Comparison of ENCODE assay signal across 11 cellular contexts in genomic region chr3:30673425-30674341, GRCh38.
DNase-seq lines count a peak whose midpoint lies in the region; ATAC-seq and TF ChIP-seq lines count a peak whose summit lies in the region.
"Had no signal": no experiment of that assay in that cellular context is flagged by ENCODE, and none has a peak within 500 bp of the region (broad histone marks: within the 10 kb centered on the region; RNA-seq: fewer than 3 reads in every experiment).

No MANE protein-coding gene starts in this region.

- DNase-seq in activated naive CD4-positive, alpha-beta T cell treated with anti-CD3 and anti-CD28 coated beads, Interleukin-2, amount 10 ng/mL, durations not matched to agents 7 days and 5 days = no peak
- DNase-seq in activated naive CD4-positive, alpha-beta T cell treated with Interleukin-2 at 50 U/mL for 16 hours = no peak
- DNase-seq in T-cell (no peak), smooth muscle cell (lab: John Stamatoyannopoulos, UW; ENCODE audit: unreplicated experiment) (no peak)
- no peak for DNase-seq in effector memory CD8-positive, alpha-beta T cell
- DNase-seq in central memory CD4-positive, alpha-beta T cell = no peak
- DNase-seq: NCI-H1436 treated with DMSO at 0.1 percent for 48 hours, NCI-H510A treated with DMSO at 0.1 percent for 48 hours, SHP77 had no signal

- no peaks in the 10 kb centered on the region for H3F3A ChIP-seq in smooth muscle cell (ENCODE audit: low read depth)

- H3K27me3 Mint-ChIP-seq in activated naive CD4-positive, alpha-beta T cell treated with anti-CD3 and anti-CD28 coated beads, Interleukin-2, amount 10 ng/mL, durations not matched to agents 7 days and 5 days = no peaks in the 10 kb centered on the region
- no peaks in the 10 kb centered on the region for H3K27me3 Mint-ChIP-seq in T-cell
- no peaks in the 10 kb centered on the region for H3K27me3 Mint-ChIP-seq in effector memory CD8-positive, alpha-beta T cell
- no peaks in the 10 kb centered on the region for H3K27me3 Mint-ChIP-seq in stimulated activated memory B cell treated with anti-CD40 and anti-IgM and Interleukin-4, amounts not matched to agents 10 μg/mL and 1 μg/mL and 100 μg/mL, for 72 hours

- no peaks in the 10 kb centered on the region for H3K9me3 ChIP-seq in smooth muscle cell (replicated peaks; ENCODE audit: low read depth)

- no peak overlapping the region for H3K27ac ChIP-seq in smooth muscle cell (ENCODE audit: low read depth)

- H3K4me1 Mint-ChIP-seq in activated naive CD4-positive, alpha-beta T cell treated with anti-CD3 and anti-CD28 coated beads, Interleukin-2, amount 10 ng/mL, durations not matched to agents 7 days and 5 days = peaks cover 93% of the 10 kb centered on the region
- peaks cover 96 to 100% (median 97%) of the 10 kb centered on the region in 3 donors for H3K4me1 Mint-ChIP-seq in T-cell
- H3K4me1 Mint-ChIP-seq in effector memory CD8-positive, alpha-beta T cell (ENCODE audit: low read depth in 2 of 2) = peaks cover 45 to 74% of the 10 kb centered on the region in 2 donors
- H3K4me1 Mint-ChIP-seq in stimulated activated memory B cell treated with anti-CD40 and anti-IgM and Interleukin-4, amounts not matched to agents 10 μg/mL and 1 μg/mL and 100 μg/mL, for 72 hours = peaks cover 80% of the 10 kb centered on the region

- no peak for TF ChIP-seq CTCF in smooth muscle cell (IDR thresholded peaks at IDR 0.05; ENCODE audit: borderline replicate concordance, insufficient read depth, poor library complexity, severe bottlenecking)

- H3K79me2 ChIP-seq in smooth muscle cell (ENCODE audit: low read depth) = no peaks in the 10 kb centered on the region

- H3K36me3 Mint-ChIP-seq in activated naive CD4-positive, alpha-beta T cell treated with anti-CD3 and anti-CD28 coated beads, Interleukin-2, amount 10 ng/mL, durations not matched to agents 7 days and 5 days = peaks cover 96% of the 10 kb centered on the region
- H3K36me3 Mint-ChIP-seq in T-cell = peaks cover 89% of the 10 kb centered on the region
- H3K36me3 Mint-ChIP-seq in effector memory CD8-positive, alpha-beta T cell (ENCODE audit: insufficient read depth) = peaks cover 77% of the 10 kb centered on the region
- H3K36me3 Mint-ChIP-seq in stimulated activated memory B cell treated with anti-CD40 and anti-IgM and Interleukin-4, amounts not matched to agents 10 μg/mL and 1 μg/mL and 100 μg/mL, for 72 hours = peaks cover 89% of the 10 kb centered on the region

- H3K4me3 ChIP-seq in smooth muscle cell = no peak overlapping the region

- CTCF ChIA-PET in activated naive CD4-positive, alpha-beta T cell treated with anti-CD3 and anti-CD28 coated beads, Interleukin-2, amount 10 ng/mL, durations not matched to agents 7 days and 5 days (lab: Charles Lee) = interaction anchor here (0.6 to 1.1 kb wide), 2 partner anchors 19 to 148 kb away, joined by 3 to 4 read pairs; no protein-coding TSS in a partner anchor
- CTCF ChIA-PET in T-cell (lab: Charles Lee) = interaction anchor here in 1 of 2 donors (1.4 kb wide), 1 partner anchor 20 kb away, joined by 3 read pairs; no protein-coding TSS in a partner anchor

- H3K9ac ChIP-seq in smooth muscle cell (ENCODE audit: low read depth) = no peak overlapping the region

- H2AFZ ChIP-seq in smooth muscle cell (ENCODE audit: low read depth) = no peak overlapping the region

- no peak overlapping the region for H3K4me2 ChIP-seq in smooth muscle cell

- H3K4me1 ChIP-seq in smooth muscle cell (ENCODE audit: low read depth) = no peaks in the 10 kb centered on the region

- no peaks in the 10 kb centered on the region for H4K20me1 ChIP-seq in smooth muscle cell (ENCODE audit: low read depth)

- POLR2A ChIA-PET in T-cell (lab: Charles Lee) = interaction anchor here in 1 of 2 donors (0.6 kb wide), 1 partner anchor 64 kb away, joined by 3 read pairs; no protein-coding TSS in a partner anchor

- no peaks in the 10 kb centered on the region for H3K27me3 ChIP-seq in smooth muscle cell (ENCODE audit: low read depth)

- 96% methylated on average over 6 of the region's 6 CpGs for WGBS in smooth muscle cell (ENCODE audit: low lambda C conversion rate)

- peak overlapping the region; percentile 61 for H3K4me3 Mint-ChIP-seq in activated naive CD4-positive, alpha-beta T cell treated with anti-CD3 and anti-CD28 coated beads, Interleukin-2, amount 10 ng/mL, durations not matched to agents 7 days and 5 days
- H3K4me3 Mint-ChIP-seq in T-cell = peak overlapping the region; percentile 42 to 57 (median 44)
- H3K4me3 Mint-ChIP-seq in effector memory CD8-positive, alpha-beta T cell = no peak overlapping the region
- H3K4me3 Mint-ChIP-seq in stimulated activated memory B cell treated with anti-CD40 and anti-IgM and Interleukin-4, amounts not matched to agents 10 μg/mL and 1 μg/mL and 100 μg/mL, for 72 hours = no peak overlapping the region

- H3K9me3 Mint-ChIP-seq in activated naive CD4-positive, alpha-beta T cell treated with anti-CD3 and anti-CD28 coated beads, Interleukin-2, amount 10 ng/mL, durations not matched to agents 7 days and 5 days = peaks cover 8% of the 10 kb centered on the region
- H3K9me3 Mint-ChIP-seq in T-cell = no peaks in the 10 kb centered on the region
- H3K9me3 Mint-ChIP-seq in effector memory CD8-positive, alpha-beta T cell = no peaks in the 10 kb centered on the region
- peaks cover 3% of the 10 kb centered on the region for H3K9me3 Mint-ChIP-seq in stimulated activated memory B cell treated with anti-CD40 and anti-IgM and Interleukin-4, amounts not matched to agents 10 μg/mL and 1 μg/mL and 100 μg/mL, for 72 hours

- H3K36me3 ChIP-seq in smooth muscle cell (ENCODE audit: low read depth) = peaks cover 15% of the 10 kb centered on the region

- H3K27ac Mint-ChIP-seq in activated naive CD4-positive, alpha-beta T cell treated with anti-CD3 and anti-CD28 coated beads, Interleukin-2, amount 10 ng/mL, durations not matched to agents 7 days and 5 days = peak overlapping the region; percentile 85
- peak overlapping the region; percentile 84 to 95 for H3K27ac Mint-ChIP-seq in T-cell
- peak overlapping the region; percentile 23 to 84 for H3K27ac Mint-ChIP-seq in effector memory CD8-positive, alpha-beta T cell
- peak overlapping the region; percentile 79 for H3K27ac Mint-ChIP-seq in stimulated activated memory B cell treated with anti-CD40 and anti-IgM and Interleukin-4, amounts not matched to agents 10 μg/mL and 1 μg/mL and 100 μg/mL, for 72 hours

- ATAC-seq in T-cell (replicated peaks in 1 of 4) (peak; percentile 33 to 60 (median 52)), SK-N-SH treated with all-trans-retinoic acid at 6 μM for 48 hours (no peak)
- no peak for ATAC-seq in effector memory CD8-positive, alpha-beta T cell (replicated peaks)
- ATAC-seq in stimulated activated memory B cell treated with anti-CD40 and anti-IgM and Interleukin-4, amounts not matched to agents 10 μg/mL and 1 μg/mL and 100 μg/mL, for 72 hours = no peak

TF ChIP-seq in SK-N-SH treated with all-trans-retinoic acid at 6 μM for 48 hours, 23 proteins besides CTCF, POLR2A, EP300 and RAD21 (continues in another document):
- TF ChIP-seq ESRRG (CRISPR knock-in tag; IDR thresholded peaks at IDR 0.05) = no peak
- TF ChIP-seq ZNF8 (CRISPR knock-in tag; IDR thresholded peaks at IDR 0.05) = no peak
- no peak for TF ChIP-seq TOX (CRISPR knock-in tag; IDR thresholded peaks at IDR 0.05; ENCODE audit: borderline replicate concordance)
- no peak for TF ChIP-seq ISL1 (CRISPR knock-in tag; IDR thresholded peaks at IDR 0.05)
- TF ChIP-seq POU6F1 (CRISPR knock-in tag; IDR thresholded peaks at IDR 0.05; ENCODE audit: borderline replicate concordance, low read depth) = no peak
- no peak for TF ChIP-seq TCF4 (CRISPR knock-in tag; IDR thresholded peaks at IDR 0.05; ENCODE audit: borderline replicate concordance)
- TF ChIP-seq CREB5 (CRISPR knock-in tag; IDR thresholded peaks at IDR 0.05; ENCODE audit: low read depth) = no peak
- no peak for TF ChIP-seq GLIS3 (CRISPR knock-in tag; IDR thresholded peaks at IDR 0.05)
- no peak for TF ChIP-seq OSR1 (CRISPR knock-in tag; IDR thresholded peaks at IDR 0.05)
- no peak for TF ChIP-seq ZNF70 (CRISPR knock-in tag; IDR thresholded peaks at IDR 0.05)

Comparison
In these comparisons a context has a peak if more than half of its experiments do, and no peak if none do; other contexts are left out.
1. H3K4me3 Mint-ChIP-seq: peak in activated naive CD4-positive, alpha-beta T cell treated with anti-CD3 and anti-CD28 coated beads, Interleukin-2, amount 10 ng/mL, durations not matched to agents 7 days and 5 days (single experiment) and T-cell (3 of 3); none in effector memory CD8-positive, alpha-beta T cell (0 of 2) and stimulated activated memory B cell treated with anti-CD40 and anti-IgM and Interleukin-4, amounts not matched to agents 10 μg/mL and 1 μg/mL and 100 μg/mL, for 72 hours (single experiment).
2. ATAC-seq: peak in T-cell (4 of 4); none in effector memory CD8-positive, alpha-beta T cell (single experiment), stimulated activated memory B cell treated with anti-CD40 and anti-IgM and Interleukin-4, amounts not matched to agents 10 μg/mL and 1 μg/mL and 100 μg/mL, for 72 hours (single experiment) and SK-N-SH treated with all-trans-retinoic acid at 6 μM for 48 hours (single experiment).
3. Peak in every context shown above with its lines, with median percentiles within 50 percentile points of each other: H3K27ac Mint-ChIP-seq.